Comparison of ENCODE assay signal across 18 cellular contexts in genomic region chr3:29212789-29213433, GRCh38.
"Had no signal": no experiment of that assay in that cellular context is flagged by ENCODE, and none has a peak within 500 bp of the region (broad histone marks: within the 10 kb centered on the region; RNA-seq: fewer than 3 reads in every experiment).

No MANE protein-coding gene starts in this region.

- H3K27me3 ChIP-seq: esophagus squamous epithelium, heart left ventricle, pancreas had no signal

- H3K4me1 ChIP-seq: esophagus squamous epithelium, heart left ventricle, pancreas had no signal

- H3K9me3 ChIP-seq: esophagus squamous epithelium, heart left ventricle, pancreas had no signal

- H3K4me3 Mint-ChIP-seq: activated CD4-positive, alpha-beta T cell treated with anti-CD3 and anti-CD28 coated beads, Interleukin-2, amount 10 ng/mL, durations not matched to agents 7 days and 5 days; activated naive CD4-positive, alpha-beta T cell treated with anti-CD3 and anti-CD28 coated beads, Interleukin-2, amount 50 U/mL, for 24 hours; naive B cell; stimulated activated memory B cell treated with anti-CD40 and anti-IgM and Interleukin-4, amounts not matched to agents 10 μg/mL and 1 μg/mL and 100 μg/mL, for 72 hours; T-helper 17 cell had no signal

- H3K27ac Mint-ChIP-seq: activated CD4-positive, alpha-beta T cell treated with anti-CD3 and anti-CD28 coated beads, Interleukin-2, amount 10 ng/mL, durations not matched to agents 7 days and 5 days; activated naive CD4-positive, alpha-beta T cell treated with anti-CD3 and anti-CD28 coated beads, Interleukin-2, amount 50 U/mL, for 24 hours; naive B cell; stimulated activated memory B cell treated with anti-CD40 and anti-IgM and Interleukin-4, amounts not matched to agents 10 μg/mL and 1 μg/mL and 100 μg/mL, for 72 hours; T-helper 17 cell had no signal

- H3K27me3 Mint-ChIP-seq: activated naive CD4-positive, alpha-beta T cell treated with anti-CD3 and anti-CD28 coated beads, Interleukin-2, amount 50 U/mL, for 24 hours; naive B cell; stimulated activated memory B cell treated with anti-CD40 and anti-IgM and Interleukin-4, amounts not matched to agents 10 μg/mL and 1 μg/mL and 100 μg/mL, for 72 hours; T-helper 17 cell had no signal

- H3K36me3 Mint-ChIP-seq: activated naive CD4-positive, alpha-beta T cell treated with anti-CD3 and anti-CD28 coated beads, Interleukin-2, amount 50 U/mL, for 24 hours; naive B cell; stimulated activated memory B cell treated with anti-CD40 and anti-IgM and Interleukin-4, amounts not matched to agents 10 μg/mL and 1 μg/mL and 100 μg/mL, for 72 hours had no signal

- H3K9me3 Mint-ChIP-seq: activated CD4-positive, alpha-beta T cell treated with anti-CD3 and anti-CD28 coated beads, Interleukin-2, amount 10 ng/mL, durations not matched to agents 7 days and 5 days; activated naive CD4-positive, alpha-beta T cell treated with anti-CD3 and anti-CD28 coated beads, Interleukin-2, amount 50 U/mL, for 24 hours; stimulated activated memory B cell treated with anti-CD40 and anti-IgM and Interleukin-4, amounts not matched to agents 10 μg/mL and 1 μg/mL and 100 μg/mL, for 72 hours had no signal

- DNase-seq: activated CD4-positive, alpha-beta T cell treated with anti-CD3 and anti-CD28 coated beads, Interleukin-2, amount 10 ng/mL, durations not matched to agents 7 days and 5 days; activated T-cell treated with anti-CD3 and anti-CD28 coated beads for 4 hours; amniotic stem cell; caudate nucleus; esophagus squamous epithelium; heart left ventricle; islet precursor cell; mammary epithelial cell; naive B cell; pancreas; stimulated activated CD4-positive, alpha-beta T cell treated with anti-CD3 and anti-CD28 coated beads, Interleukin-12 subunit alpha, Interleukin-12 subunit beta, amount 100 ng/mL, for 4 hours; stimulated activated CD4-positive, alpha-beta T cell treated with anti-CD3 and anti-CD28 coated beads, Interleukin-2, amount 100 ng/mL, for 24 hours; substantia nigra; T-helper 17 cell; trophoblast cell had no signal

- H3K4me1 Mint-ChIP-seq: activated naive CD4-positive, alpha-beta T cell treated with anti-CD3 and anti-CD28 coated beads, Interleukin-2, amount 50 U/mL, for 24 hours; naive B cell; stimulated activated memory B cell treated with anti-CD40 and anti-IgM and Interleukin-4, amounts not matched to agents 10 μg/mL and 1 μg/mL and 100 μg/mL, for 72 hours; T-helper 17 cell had no signal

- ATAC-seq: heart left ventricle; left lobe of liver; pancreas; stimulated activated memory B cell treated with anti-CD40 and anti-IgM and Interleukin-4, amounts not matched to agents 10 μg/mL and 1 μg/mL and 100 μg/mL, for 72 hours; T-helper 17 cell had no signal

- H3K36me3 ChIP-seq: esophagus squamous epithelium, heart left ventricle, pancreas had no signal

- H3K4me3 ChIP-seq: esophagus squamous epithelium, heart left ventricle, pancreas had no signal
